Comparison of ENCODE assay signal across 2 cellular contexts in genomic region chr5:179023528-179024189, GRCh38.
A peak's percentile ranks its signal among the peaks of the same experiment; 100 is the strongest.
TF ChIP-seq lines count a peak whose summit lies in the region.

Gene ZNF879, plus strand, starts transcription at chr5:179023804. Its CDS starts 1,201 bp downstream, at chr5:179025005.

TF ChIP-seq in IMR-90, 13 proteins besides CTCF, POLR2A, EP300 and RAD21:
- peak; percentile 31; the same call in 1 of the 2 replicates for TF ChIP-seq MAZ (IDR thresholded peaks at IDR 0.05; ENCODE audit: borderline replicate concordance, low read depth, low read length)
- TF ChIP-seq CHD1 (IDR thresholded peaks at IDR 0.05; ENCODE audit: low read depth, low read length) = no peak
- no peak for TF ChIP-seq FOS (IDR thresholded peaks at IDR 0.05; ENCODE audit: low read depth, low read length)

TF ChIP-seq in SK-N-SH, 30 proteins besides CTCF, POLR2A, EP300 and RAD21:
- TF ChIP-seq MEF2A (IDR thresholded peaks at IDR 0.05; ENCODE audit: borderline replicate concordance, low read depth) (no peak), RXRA (IDR thresholded peaks at IDR 0.05; ENCODE audit: borderline replicate concordance, low read depth) (no peak), GATA2 (CRISPR knock-in tag; IDR thresholded peaks at IDR 0.05) (no peak), POLR2AphosphoS5 (IDR thresholded peaks at IDR 0.05; ENCODE audit: low read depth, low read length) (no peak), RCOR1 (IDR thresholded peaks at IDR 0.05; ENCODE audit: low read length) (0 out of 2 replicates have a peak, but pooled peaks have one; percentile 28), GABPA (IDR thresholded peaks at IDR 0.05; ENCODE audit: low read depth) (no peak), ZBTB33 (IDR thresholded peaks at IDR 0.05; ENCODE audit: borderline replicate concordance, low read depth) (peak; percentile 32; the same call in 1 of the 2 replicates), REST (IDR thresholded peaks at IDR 0.05; ENCODE audit: low read depth, low read length) (no peak), SMC3 (IDR thresholded peaks at IDR 0.05; ENCODE audit: low read depth, low read length) (no peak; the same call in 1 of the 2 replicates), MXI1 (IDR thresholded peaks at IDR 0.05; ENCODE audit: low read depth, low read length) (0 out of 2 replicates have a peak, but pooled peaks have one; percentile 19), CHD2 (IDR thresholded peaks at IDR 0.05; ENCODE audit: low read length, partially characterized antibody) (peak; percentile 86), NFIC (IDR thresholded peaks at IDR 0.05; ENCODE audit: borderline replicate concordance) (no peak), EZH2phosphoT487 (IDR thresholded peaks at IDR 0.05; ENCODE audit: borderline replicate concordance, low read depth) (no peak), FOSL2 (IDR thresholded peaks at IDR 0.05; ENCODE audit: borderline replicate concordance, low read depth) (no peak), TEAD4 (IDR thresholded peaks at IDR 0.05; ENCODE audit: borderline replicate concordance, insufficient read depth) (no peak), SIN3A (IDR thresholded peaks at IDR 0.05; ENCODE audit: borderline replicate concordance, low read depth, low read length) (no peak), TAF1 (IDR thresholded peaks at IDR 0.05; ENCODE audit: borderline replicate concordance, low read depth, low read length) (peak; percentile 6; the same call in 1 of the 2 replicates), NRF1 (IDR thresholded peaks at IDR 0.05; ENCODE audit: low read depth, low read length) (peak; percentile 72), TCF12 (IDR thresholded peaks at IDR 0.05) (no peak), USF2 (IDR thresholded peaks at IDR 0.05; ENCODE audit: borderline replicate concordance, low read depth, low read length) (no peak), ELF1 (IDR thresholded peaks at IDR 0.05) (peak; percentile 79), RFX5 (IDR thresholded peaks at IDR 0.05; ENCODE audit: low read length) (no peak), MAX (IDR thresholded peaks at IDR 0.05; ENCODE audit: low read depth) (peak; percentile 40; the same call in 1 of the 2 replicates), YY1 (IDR thresholded peaks at IDR 0.05; ENCODE audit: low read depth) (no peak), FOXM1 (IDR thresholded peaks at IDR 0.05; ENCODE audit: low read depth) (no peak), JUND (IDR thresholded peaks at IDR 0.05) (no peak), FOXJ3 (CRISPR knock-in tag; IDR thresholded peaks at IDR 0.05) (no peak)
- TF ChIP-seq, protein P1, sequence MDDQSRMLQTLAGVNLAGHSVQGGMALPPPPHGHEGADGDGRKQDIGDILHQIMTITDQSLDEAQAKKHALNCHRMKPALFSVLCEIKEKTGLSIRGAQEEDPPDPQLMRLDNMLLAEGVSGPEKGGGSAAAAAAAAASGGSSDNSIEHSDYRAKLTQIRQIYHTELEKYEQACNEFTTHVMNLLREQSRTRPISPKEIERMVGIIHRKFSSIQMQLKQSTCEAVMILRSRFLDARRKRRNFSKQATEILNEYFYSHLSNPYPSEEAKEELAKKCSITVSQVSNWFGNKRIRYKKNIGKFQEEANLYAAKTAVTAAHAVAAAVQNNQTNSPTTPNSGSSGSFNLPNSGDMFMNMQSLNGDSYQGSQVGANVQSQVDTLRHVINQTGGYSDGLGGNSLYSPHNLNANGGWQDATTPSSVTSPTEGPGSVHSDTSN (IDR thresholded peaks at IDR 0.05) = 0 out of 2 replicates have a peak, but pooled peaks have one; percentile 16
- TF ChIP-seq, protein P2, sequence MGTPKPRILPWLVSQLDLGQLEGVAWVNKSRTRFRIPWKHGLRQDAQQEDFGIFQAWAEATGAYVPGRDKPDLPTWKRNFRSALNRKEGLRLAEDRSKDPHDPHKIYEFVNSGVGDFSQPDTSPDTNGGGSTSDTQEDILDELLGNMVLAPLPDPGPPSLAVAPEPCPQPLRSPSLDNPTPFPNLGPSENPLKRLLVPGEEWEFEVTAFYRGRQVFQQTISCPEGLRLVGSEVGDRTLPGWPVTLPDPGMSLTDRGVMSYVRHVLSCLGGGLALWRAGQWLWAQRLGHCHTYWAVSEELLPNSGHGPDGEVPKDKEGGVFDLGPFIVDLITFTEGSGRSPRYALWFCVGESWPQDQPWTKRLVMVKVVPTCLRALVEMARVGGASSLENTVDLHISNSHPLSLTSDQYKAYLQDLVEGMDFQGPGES (IDR thresholded peaks at IDR 0.05; ENCODE audit: low read depth, low read length) = no peak
- TF ChIP-seq, protein P3, sequence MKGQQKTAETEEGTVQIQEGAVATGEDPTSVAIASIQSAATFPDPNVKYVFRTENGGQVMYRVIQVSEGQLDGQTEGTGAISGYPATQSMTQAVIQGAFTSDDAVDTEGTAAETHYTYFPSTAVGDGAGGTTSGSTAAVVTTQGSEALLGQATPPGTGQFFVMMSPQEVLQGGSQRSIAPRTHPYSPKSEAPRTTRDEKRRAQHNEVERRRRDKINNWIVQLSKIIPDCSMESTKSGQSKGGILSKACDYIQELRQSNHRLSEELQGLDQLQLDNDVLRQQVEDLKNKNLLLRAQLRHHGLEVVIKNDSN (IDR thresholded peaks at IDR 0.05; ENCODE audit: borderline replicate concordance, low read depth) = no peak
